ENCODE assay signal across 8 cellular contexts in the genomic region with DNA sequence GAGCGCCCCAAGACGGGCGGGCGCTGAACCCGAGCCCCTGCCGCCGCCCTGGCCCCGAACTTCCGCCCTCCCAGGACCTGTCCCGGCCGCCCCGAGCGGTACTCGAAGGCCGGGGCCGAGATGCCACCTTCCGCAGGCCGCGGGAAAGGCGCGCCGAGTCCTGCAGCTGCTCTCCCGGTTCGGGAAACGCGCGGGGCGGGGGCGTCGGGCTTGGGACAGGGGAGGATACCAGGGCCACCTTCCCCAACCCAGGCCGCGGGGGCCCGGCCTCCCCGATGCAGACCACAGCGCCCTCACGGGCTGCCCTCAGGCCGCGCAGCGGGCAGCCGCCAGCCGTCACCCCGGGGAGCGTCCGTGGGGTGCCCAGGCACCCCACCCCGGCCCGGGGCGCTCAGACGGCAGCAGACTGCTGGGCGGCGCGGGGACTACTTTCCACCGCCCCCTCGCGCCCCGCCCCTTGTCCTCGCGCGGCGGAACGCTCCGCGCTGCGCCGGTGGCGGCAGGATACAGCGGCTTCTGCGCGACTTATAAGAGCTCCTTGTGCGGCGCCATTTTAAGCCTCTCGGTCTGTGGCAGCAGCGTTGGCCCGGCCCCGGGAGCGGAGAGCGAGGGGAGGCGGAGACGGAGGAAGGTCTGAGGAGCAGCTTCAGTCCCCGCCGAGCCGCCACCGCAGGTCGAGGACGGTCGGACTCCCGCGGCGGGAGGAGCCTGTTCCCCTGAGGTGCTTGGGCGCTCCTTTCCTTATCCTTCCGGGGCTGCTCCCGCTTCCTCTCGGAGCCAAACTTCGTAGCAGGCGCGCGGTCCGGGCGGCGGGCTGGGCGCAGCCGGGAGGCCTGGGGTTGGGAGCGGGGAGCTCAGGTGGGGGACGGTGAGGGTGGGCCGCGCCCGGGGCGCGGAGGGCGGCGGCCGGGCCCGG. TPM values are rescaled to one million over a fixed set of nuclear protein-coding genes. Genes with fewer than 3 reads are reported as not detected.
DNase-seq lines count a peak whose midpoint lies in the region; ATAC-seq and TF ChIP-seq lines count a peak whose summit lies in the region.

A gene (plus strand): TSS at position 556 of the 916 bp plus-strand sequence. CDS start 24,564 bp downstream, outside the sequence.

- no peaks in the 10 kb centered on the region for H3K27me3 Mint-ChIP-seq in neural progenitor cell (ENCODE audit: insufficient read depth, low read depth)

- H3K4me3 ChIP-seq in Karpas-422 (ENCODE audit: low read length) (peak within 1 kb of the TSS; percentile 91), foreskin fibroblast (ENCODE audit: low read depth in 1 of 2, low read length in 2 of 2) (peak within 1 kb of the TSS; percentile 85 to 95), neural progenitor cell (peak within 1 kb of the TSS; percentile 100)

- H3K9me2 ChIP-seq in Karpas-422 (replicated peaks; ENCODE audit: insufficient read depth, low read length): no peaks in the 10 kb centered on the region

- H3K9ac ChIP-seq in Karpas-422 (ENCODE audit: low read length) (peak within 1 kb of the TSS; percentile 99), neural progenitor cell (peak within 1 kb of the TSS; percentile 97)

- H2AFZ ChIP-seq in Karpas-422 (ENCODE audit: low read length): peak within 1 kb of the TSS; percentile 94; the same call in 1 of the 2 replicates
- H2AFZ ChIP-seq in neural progenitor cell (replicated peaks): peak within 1 kb of the TSS; percentile 81

- no peaks in the 10 kb centered on the region for H3K9me3 Mint-ChIP-seq in neural progenitor cell

- DNase-seq in EH (ENCODE audit: low read depth) (peak; percentile 88), Karpas-422 (peak; percentile 97), SHP77 (lab: John Stamatoyannopoulos, UW) (peak; percentile 78 to 79), activated gamma-delta T cell treated with Interleukin-2 at 50 U/mL for 16 hours (peak; percentile 89), foreskin fibroblast (peak; percentile 97 to 98), neural progenitor cell (ENCODE audit: low spot score) (peak; percentile 97), stromal cell of bone marrow (ENCODE audit: low read depth) (peak; percentile 87)

- no peak for TF ChIP-seq CTCF in foreskin fibroblast (IDR thresholded peaks at IDR 0.05; ENCODE audit: low read depth, low read length)
- TF ChIP-seq CTCF in neural progenitor cell (IDR thresholded peaks at IDR 0.05): no peak

- H3K36me3 Mint-ChIP-seq in neural progenitor cell: peaks cover 4% of the 10 kb centered on the region

- peaks cover 47% of the 10 kb centered on the region for H3K79me2 ChIP-seq in Karpas-422 (ENCODE audit: low read length)
- peaks cover 56% of the 10 kb centered on the region for H3K79me2 ChIP-seq in neural progenitor cell (ENCODE audit: low read depth)

- peaks cover 19% of the 10 kb centered on the region for H3F3A ChIP-seq in neural progenitor cell (ENCODE audit: low read depth)

- H3K36me3 ChIP-seq in Karpas-422 (ENCODE audit: insufficient read depth, low read length) (no peaks in the 10 kb centered on the region; the same call in 1 of the 2 replicates), neural progenitor cell (no peaks in the 10 kb centered on the region)

- peak within 1 kb of the TSS; percentile 79 for H3K27ac ChIP-seq in Karpas-422 (ENCODE audit: low read length)
- H3K27ac ChIP-seq in neural progenitor cell: peak within 1 kb of the TSS; percentile 97

- ATAC-seq in GM21825 (IDR thresholded peaks at IDR 0.05; ENCODE audit: unreplicated experiment): peak; percentile 75

- H3K4me1 Mint-ChIP-seq in neural progenitor cell: peaks cover 55% of the 10 kb centered on the region

- peak within 1 kb of the TSS; percentile 97 for H3K27ac Mint-ChIP-seq in neural progenitor cell

- H4K20me1 ChIP-seq in Karpas-422 (ENCODE audit: insufficient read depth, low read depth, low read length): peaks cover 42% of the 10 kb centered on the region
- H4K20me1 ChIP-seq in neural progenitor cell (ENCODE audit: low read depth): peaks cover 43% of the 10 kb centered on the region

- no peaks in the 10 kb centered on the region for H3K27me3 ChIP-seq in Karpas-422 (ENCODE audit: low read length)
- H3K27me3 ChIP-seq in neural progenitor cell: no peaks in the 10 kb centered on the region

- H3K4me3 Mint-ChIP-seq in neural progenitor cell: peak within 1 kb of the TSS; percentile 98

- H3K4me2 ChIP-seq in Karpas-422 (ENCODE audit: low read depth, low read length, poor library complexity, severe bottlenecking): peak within 1 kb of the TSS; percentile 81
- H3K4me2 ChIP-seq in neural progenitor cell: peak within 1 kb of the TSS; percentile 92

- H3K9me3 ChIP-seq in Karpas-422 (ENCODE audit: low read length) (no peaks in the 10 kb centered on the region), neural progenitor cell (ENCODE audit: low read depth) (no peaks in the 10 kb centered on the region)

- H3K4me1 ChIP-seq in Karpas-422 (ENCODE audit: low read length): peaks cover 59% of the 10 kb centered on the region
- peaks cover 50% of the 10 kb centered on the region for H3K4me1 ChIP-seq in neural progenitor cell

RNA-seq across cellular contexts. Expression of the gene that starts here (rescaled TPM):
- 122 and 184 TPM in 2 replicates for total RNA-seq in Karpas-422 (2014; rRNA removed; shearing (Covaris generic); ENCODE audit: low replicate concordance)
- total RNA-seq in neural progenitor cell (ENCODE audit: low replicate concordance): 566 and 688 TPM in 2 replicates

Comparison
In these comparisons a context has a peak if more than half of its experiments do, and no peak if none do; other contexts are left out.
1. Peak in every context shown above with its lines: DNase-seq, ATAC-seq, H3K4me3 ChIP-seq and H3K27ac ChIP-seq.